In genomic region chr16:11793840-11794239, GRCh38 we compare ENCODE assay signal across 8 cellular contexts. TPM values are rescaled to one million over a fixed set of nuclear protein-coding genes. Genes with fewer than 3 reads are reported as not detected.
DNase-seq lines count a peak whose midpoint lies in the region; ATAC-seq and TF ChIP-seq lines count a peak whose summit lies in the region.

No MANE protein-coding gene starts in this region.

- no peak overlapping the region for H2AFZ ChIP-seq in MM.1S (ENCODE audit: low read length)

- H4K20me1 ChIP-seq in MM.1S (ENCODE audit: insufficient read depth, low read length): peaks cover 16% of the 10 kb centered on the region

- no peak overlapping the region for H3K4me3 ChIP-seq in CD4-positive, alpha-beta memory T cell (ENCODE audit: low read length in 2 of 2)
- H3K4me3 ChIP-seq in MM.1S (ENCODE audit: low read length) (no peak overlapping the region), breast epithelium (no peak overlapping the region)

- H3K36me3 Mint-ChIP-seq in CD4-positive, alpha-beta memory T cell: peaks cover 0 to 39% of the 10 kb centered on the region in 2 donors
- no peaks in the 10 kb centered on the region for H3K36me3 Mint-ChIP-seq in naive B cell

- H3K27me3 Mint-ChIP-seq in CD4-positive, alpha-beta memory T cell: no peaks in the 10 kb centered on the region
- no peaks in the 10 kb centered on the region for H3K27me3 Mint-ChIP-seq in naive B cell

- no peak for DNase-seq in CD4-positive, alpha-beta memory T cell
- no peak for DNase-seq in MM.1S
- no peak for DNase-seq in breast epithelium (ENCODE audit: low spot score in 2 of 2)
- no peak for DNase-seq in naive B cell
- no peak for DNase-seq in Ammon's horn (ENCODE audit: low spot score)
- DNase-seq in cortex of kidney (lab: John Stamatoyannopoulos, UW): no peak
- DNase-seq in T1000 (lab: John Stamatoyannopoulos, UW): no peak

- H3K4me1 ChIP-seq in CD4-positive, alpha-beta memory T cell (ENCODE audit: insufficient read depth, low read length): peaks cover 75% of the 10 kb centered on the region
- peaks cover 18% of the 10 kb centered on the region; the same call in 1 of the 2 replicates for H3K4me1 ChIP-seq in MM.1S (ENCODE audit: low read length)
- H3K4me1 ChIP-seq in breast epithelium: peaks cover 15 to 32% of the 10 kb centered on the region in 2 donors

- H3K27ac ChIP-seq in CD4-positive, alpha-beta memory T cell (ENCODE audit: low read depth, low read length): peak overlapping the region; percentile 95
- H3K27ac ChIP-seq in MM.1S (ENCODE audit: low read length) (peak overlapping the region; percentile 45; the same call in 1 of the 2 replicates), breast epithelium (peak overlapping the region; percentile 27 to 98)

- no peak for TF ChIP-seq POLR2A in breast epithelium (IDR thresholded peaks at IDR 0.05)

- H3K79me2 ChIP-seq in MM.1S (ENCODE audit: low read length): peaks cover 93% of the 10 kb centered on the region

- peaks cover 0 to 3% (median 0%) of the 10 kb centered on the region in 8 donors for H3K9me3 Mint-ChIP-seq in CD4-positive, alpha-beta memory T cell
- H3K9me3 Mint-ChIP-seq in naive B cell: no peaks in the 10 kb centered on the region

- no peaks in the 10 kb centered on the region for H3K9me3 ChIP-seq in CD4-positive, alpha-beta memory T cell (ENCODE audit: control insufficient read depth in 1 of 2, low read length in 2 of 2)
- no peaks in the 10 kb centered on the region for H3K9me3 ChIP-seq in MM.1S (replicated peaks; ENCODE audit: insufficient read depth, low read length)
- no peaks in the 10 kb centered on the region for H3K9me3 ChIP-seq in breast epithelium

- intact Hi-C loops in CD4-positive, alpha-beta memory T cell (cut with micrococcal nuclease): no loop called here
- intact Hi-C loops in breast epithelium (cut with DNase I; ENCODE audit: low total_unique reads): no loop called here

- H3K27me3 ChIP-seq in CD4-positive, alpha-beta memory T cell (ENCODE audit: insufficient read depth, low read length): no peaks in the 10 kb centered on the region
- no peaks in the 10 kb centered on the region for H3K27me3 ChIP-seq in MM.1S (replicated peaks; ENCODE audit: insufficient read depth, low read length)
- H3K27me3 ChIP-seq in breast epithelium: no peaks in the 10 kb centered on the region

- TF ChIP-seq CTCF in MM.1S (IDR thresholded peaks at IDR 0.05; ENCODE audit: low read length) (no peak), breast epithelium (IDR thresholded peaks at IDR 0.05) (no peak)

- CTCF ChIA-PET in CD4-positive, alpha-beta memory T cell (lab: Charles Lee; ENCODE audit: partially characterized antibody): interaction anchor here (1.0 to 1.1 kb wide), 2 partner anchors 10 to 22 kb away, joined by 3 to 4 read pairs; no protein-coding TSS in a partner anchor

- peaks cover 4% of the 10 kb centered on the region for H3K36me3 ChIP-seq in CD4-positive, alpha-beta memory T cell (ENCODE audit: insufficient read depth, low read length)
- no peaks in the 10 kb centered on the region; the same call in 1 of the 2 replicates for H3K36me3 ChIP-seq in MM.1S (replicated peaks; ENCODE audit: insufficient read depth, low read length)
- H3K36me3 ChIP-seq in breast epithelium: no peaks in the 10 kb centered on the region

- no peak for ATAC-seq in naive B cell (ENCODE audit: low read depth in 2 of 2)
- no peak for ATAC-seq in HG03432 (IDR thresholded peaks at IDR 0.05; ENCODE audit: unreplicated experiment)

- POLR2A ChIA-PET in CD4-positive, alpha-beta memory T cell (lab: Charles Lee; ENCODE audit: partially characterized antibody): interaction anchor here (1.1 to 7.7 kb wide), 3 partner anchors 10 to 51 kb away, joined by 3 to 155 read pairs (median 18); partner anchors contain the start of gene TXNDC11

- H3K27ac Mint-ChIP-seq in CD4-positive, alpha-beta memory T cell: peak overlapping the region; percentile 89 to 99 (median 96)
- H3K27ac Mint-ChIP-seq in naive B cell: peak overlapping the region in 5 of 6 donors; percentile 10 to 95 (median 78)

- H3K4me2 ChIP-seq in MM.1S (ENCODE audit: low read depth, low read length): peak overlapping the region; percentile 6; the same call in 1 of the 2 replicates

- H3K9me2 ChIP-seq in MM.1S (replicated peaks; ENCODE audit: insufficient read depth, low read length): no peaks in the 10 kb centered on the region

- H3F3A ChIP-seq in MM.1S (ENCODE audit: insufficient read depth, low read length): peaks cover 27% of the 10 kb centered on the region

- peak overlapping the region in 7 of 8 donors; percentile 45 to 96 (median 89) for H3K4me3 Mint-ChIP-seq in CD4-positive, alpha-beta memory T cell
- peak overlapping the region in 3 of 8 donors; percentile 26 to 91 (median 32) for H3K4me3 Mint-ChIP-seq in naive B cell

- H3K4me1 Mint-ChIP-seq in CD4-positive, alpha-beta memory T cell: peaks cover 52 to 81% (median 63%) of the 10 kb centered on the region in 4 donors
- H3K4me1 Mint-ChIP-seq in naive B cell: peaks cover 43 to 67% (median 64%) of the 10 kb centered on the region in 3 donors

- H3K9ac ChIP-seq in MM.1S (ENCODE audit: low read length): no peak overlapping the region

RNA-seq across cellular contexts. Expression of gene ZC3H7A, which starts 3.2 kb away (rescaled TPM):
- total RNA-seq in CD4-positive, alpha-beta memory T cell: 10 to 100 TPM; 85.0 to 92.1 TPM
- polyA plus RNA-seq in CD4-positive, alpha-beta memory T cell: 10 to 100 TPM; 39.9 to 47.6 TPM
- total RNA-seq in breast epithelium: 10 to 100 TPM; 58.4 to 70.7 (median 67.5) TPM
- polyA plus RNA-seq in naive B cell (ENCODE audit: low read depth in 6 of 6): 10 to 100 TPM; 20.7 to 38.4 (median 32.0) TPM

RNA-seq across cellular contexts. Expression of gene TXNDC11, which starts 51.2 kb away (rescaled TPM):
- 10 to 100 TPM; 51.7 to 59.8 TPM for total RNA-seq in CD4-positive, alpha-beta memory T cell
- polyA plus RNA-seq in CD4-positive, alpha-beta memory T cell: 10 to 100 TPM; 54.7 to 62.6 TPM
- 10 to 100 TPM; 38.6 to 53.7 (median 47.9) TPM for total RNA-seq in breast epithelium
- polyA plus RNA-seq in naive B cell (ENCODE audit: low read depth in 6 of 6): 10 to 100 TPM; 34.6 to 65.6 (median 40.2) TPM

RNA-seq across cellular contexts. Expression of gene RSL1D1, which starts 57.5 kb away (rescaled TPM):
- 100 to 1,000 TPM; 180 to 206 TPM for total RNA-seq in CD4-positive, alpha-beta memory T cell
- polyA plus RNA-seq in CD4-positive, alpha-beta memory T cell: 100 to 1,000 TPM; 124 to 325 TPM
- total RNA-seq in breast epithelium: 100 to 1,000 TPM; 150 to 219 (median 172) TPM
- 100 to 1,000 TPM in 5 of 6 donors, 10 to 100 TPM in 1; 69.7 to 240 (median 184) TPM for polyA plus RNA-seq in naive B cell (ENCODE audit: low read depth in 6 of 6)

Comparison
In these comparisons a context has a peak if more than half of its experiments do, and no peak if none do; other contexts are left out.
1. H3K27ac ChIP-seq: peak in every context shown above with its lines; median percentile 95 in CD4-positive, alpha-beta memory T cell; 62 in breast epithelium; 45 in MM.1S.